In the genomic region with DNA sequence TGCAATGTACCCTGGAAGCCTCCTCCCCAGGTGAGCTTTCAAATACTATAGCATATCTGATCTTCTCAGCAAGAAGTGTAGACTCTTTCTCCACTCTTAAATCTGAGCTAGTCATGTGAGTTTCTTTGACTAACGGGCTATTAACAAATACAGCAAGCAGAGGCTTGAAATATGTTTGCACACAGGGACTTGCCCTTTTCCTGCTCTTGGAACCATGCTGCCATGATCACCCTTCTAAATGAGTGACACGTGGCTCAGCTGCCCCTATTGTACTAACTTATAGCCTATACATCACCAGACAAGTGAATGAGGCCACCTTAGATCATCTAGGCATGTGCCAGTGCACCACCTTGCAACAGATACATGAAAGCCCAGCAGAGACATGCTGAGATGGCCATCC, we compare ENCODE assay signal across 25 cellular contexts.
"Had no signal": no experiment of that assay in that cellular context is flagged by ENCODE, and none has a peak within 500 bp of the region (broad histone marks: within the 10 kb centered on the region; RNA-seq: fewer than 3 reads in every experiment).

No MANE protein-coding gene starts in this region.

- H3K4me3 Mint-ChIP-seq: mesothelial cell of epicardium, naive B cell had no signal

- H3K4me3 ChIP-seq: coronary artery, dorsolateral prefrontal cortex, esophagus squamous epithelium, gastrocnemius medialis, heart right ventricle, left lung, lower lobe of right lung, mucosa of descending colon had no signal

- H3K27me3 ChIP-seq: dorsolateral prefrontal cortex, esophagus squamous epithelium, gastrocnemius medialis, heart right ventricle, left lung had no signal

- H3K36me3 ChIP-seq: gastrocnemius medialis, heart right ventricle, left lung, lower lobe of right lung had no signal

- ATAC-seq: gastrocnemius medialis, heart right ventricle, left cardiac atrium, left lung, left ventricle myocardium superior, lower lobe of right lung, mucosa of descending colon had no signal

- DNase-seq: dermis blood vessel endothelial cell; dorsolateral prefrontal cortex; effector CD4-positive, alpha-beta T cell; effector memory CD4-positive, alpha-beta T cell; esophagus squamous epithelium; foreskin fibroblast; foreskin melanocyte; gastrocnemius medialis; glutamatergic neuron; head of caudate nucleus; heart right ventricle; hippocampal formation; left cardiac atrium; left lung; left ventricle myocardium superior; lower lobe of right lung; mesenchymal stem cell; mucosa of descending colon; naive B cell had no signal

- FAIRE-seq: colon, endothelial cell of umbilical vein, islet of Langerhans, keratinocyte had no signal

- H3K27me3 Mint-ChIP-seq: naive B cell had no signal

- H3K27ac Mint-ChIP-seq: mesothelial cell of epicardium had no signal

- H3K4me1 Mint-ChIP-seq: mesothelial cell of epicardium had no signal

- H3K27ac ChIP-seq: coronary artery, dorsolateral prefrontal cortex, esophagus squamous epithelium, gastrocnemius medialis, heart right ventricle, left lung, lower lobe of right lung had no signal
